In genomic region chr19:33434090-33434885, GRCh38 we compare ENCODE assay signal across 15 cellular contexts.
"Had no signal": no experiment of that assay in that cellular context is flagged by ENCODE, and none has a peak within 500 bp of the region (broad histone marks: within the 10 kb centered on the region; RNA-seq: fewer than 3 reads in every experiment).

No MANE protein-coding gene starts in this region.

- H3K4me3 Mint-ChIP-seq: activated naive CD4-positive, alpha-beta T cell treated with anti-CD3 and anti-CD28 coated beads for 36 hours; activated naive CD8-positive, alpha-beta T cell treated with anti-CD3 and anti-CD28 coated beads, Interleukin-2, amount 50 U/mL, for 24 hours; naive thymus-derived CD8-positive, alpha-beta T cell had no signal

- H3K4me1 ChIP-seq: ascending aorta, transverse colon had no signal

- H3K4me3 ChIP-seq: ascending aorta, esophagus muscularis mucosa, transverse colon had no signal

- H3K27me3 Mint-ChIP-seq: activated naive CD8-positive, alpha-beta T cell treated with anti-CD3 and anti-CD28 coated beads, Interleukin-2, amount 50 U/mL, for 24 hours; naive thymus-derived CD8-positive, alpha-beta T cell had no signal

- H3K27ac Mint-ChIP-seq: activated naive CD4-positive, alpha-beta T cell treated with anti-CD3 and anti-CD28 coated beads for 36 hours; activated naive CD8-positive, alpha-beta T cell treated with anti-CD3 and anti-CD28 coated beads, Interleukin-2, amount 50 U/mL, for 24 hours; naive thymus-derived CD8-positive, alpha-beta T cell had no signal

- H3K36me3 ChIP-seq: ascending aorta, neutrophil, transverse colon had no signal

- H3K27ac ChIP-seq: ascending aorta, esophagus muscularis mucosa, neutrophil, transverse colon had no signal

- ATAC-seq: activated naive CD8-positive, alpha-beta T cell treated with anti-CD3 and anti-CD28 coated beads, Interleukin-2, amount 50 U/mL, for 24 hours; naive thymus-derived CD8-positive, alpha-beta T cell; stimulated activated naive CD8-positive, alpha-beta T cell treated with anti-CD3 and anti-CD28 coated beads, Interleukin-15, Interleukin-2, amounts not matched to agents 100 U/mL and 50 U/mL, for 24 hours had no signal

- H3K27me3 ChIP-seq: ascending aorta, esophagus muscularis mucosa, transverse colon had no signal

- DNase-seq: activated CD4-positive, alpha-beta T cell treated with anti-CD3 and anti-CD28 coated beads, Interleukin-2, amount 50 U/mL, for 4 hours; activated CD4-positive, CD25-positive, alpha-beta regulatory T cell treated with anti-CD3 and anti-CD28 coated beads, Interleukin-2, amount 50 U/mL, for 72 hours; activated naive CD4-positive, alpha-beta T cell treated with anti-CD3 and anti-CD28 coated beads for 36 hours; activated naive CD8-positive, alpha-beta T cell treated with anti-CD3 and anti-CD28 coated beads, Interleukin-2, amount 50 U/mL, for 24 hours; activated T-cell treated with anti-CD3 and anti-CD28 coated beads for 4 hours; kidney glomerular epithelial cell; small intestine; stimulated activated CD4-positive, alpha-beta T cell treated with anti-CD3 and anti-CD28 coated beads, Interleukin-4, amount 100 ng/mL, for 4 hours; stimulated activated CD8-positive, alpha-beta memory T cell treated with anti-CD3 and anti-CD28 coated beads, Interleukin-4, amount 100 ng/mL, for 48 hours; stimulated activated naive CD8-positive, alpha-beta T cell treated with anti-CD3 and anti-CD28 coated beads, Interleukin-15, Interleukin-2, amounts not matched to agents 100 U/mL and 50 U/mL, for 24 hours; transverse colon had no signal

- H3K36me3 Mint-ChIP-seq: naive thymus-derived CD8-positive, alpha-beta T cell had no signal

- H3K9me3 Mint-ChIP-seq: activated naive CD4-positive, alpha-beta T cell treated with anti-CD3 and anti-CD28 coated beads for 36 hours; activated naive CD8-positive, alpha-beta T cell treated with anti-CD3 and anti-CD28 coated beads, Interleukin-2, amount 50 U/mL, for 24 hours; naive thymus-derived CD8-positive, alpha-beta T cell had no signal

- H3K9me3 ChIP-seq: ascending aorta, esophagus muscularis mucosa, neutrophil, transverse colon had no signal
